Comparison of ENCODE assay signal across 24 cellular contexts in the genomic region with DNA sequence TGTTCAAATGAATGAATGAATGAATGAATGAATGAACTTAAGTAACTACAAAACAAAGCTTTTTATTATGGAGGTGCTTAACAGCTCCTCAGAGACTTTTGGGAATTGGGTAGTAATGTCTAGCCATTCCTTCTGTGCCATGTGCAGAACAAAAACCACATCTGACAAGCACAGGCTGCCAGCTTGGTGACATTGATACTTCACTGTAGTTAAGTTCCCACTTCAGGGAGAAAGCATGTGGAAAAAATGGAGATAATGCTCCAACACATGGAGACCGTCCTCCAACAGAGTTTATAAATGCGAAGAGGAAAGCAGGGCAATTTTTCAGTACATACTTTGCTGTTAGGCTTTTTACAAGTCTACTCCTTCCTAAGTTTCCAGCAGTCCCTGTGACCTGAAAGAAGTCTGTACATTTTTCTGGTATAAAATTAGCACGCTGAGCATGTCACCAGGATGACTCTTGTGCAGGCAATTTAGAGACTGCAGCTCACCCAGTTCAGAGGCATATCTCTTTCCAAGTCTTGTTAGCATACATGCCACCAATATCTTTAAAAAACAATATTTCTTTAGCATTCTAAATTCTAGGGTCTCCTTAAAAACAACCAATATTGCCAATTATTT.
"Had no signal": no experiment of that assay in that cellular context is flagged by ENCODE, and none has a peak within 500 bp of the region (broad histone marks: within the 10 kb centered on the region; RNA-seq: fewer than 3 reads in every experiment).

No MANE protein-coding gene starts in this region.

- H3K4me1 ChIP-seq: colonic mucosa, esophagus muscularis mucosa, pancreas, right lobe of liver, testis, upper lobe of right lung had no signal

- ATAC-seq: activated CD4-positive, alpha-beta T cell treated with anti-CD3 and anti-CD28 coated beads for 36 hours; activated T-cell treated with anti-CD3 and anti-CD28 coated beads, Interleukin-2, amount 50 U/mL, for 4 hours; effector memory CD8-positive, alpha-beta T cell; left colon; natural killer cell treated with Interleukin-12 subunit alpha and Interleukin-12 subunit beta and Interleukin-15 and Interleukin-18, amount 100 ng/mL, for 72 hours; pancreas; right lobe of liver; stimulated activated naive B cell treated with anti-CD40 and anti-IgM and Interleukin-4, amounts not matched to agents 10 μg/mL and 1 μg/mL and 100 μg/mL, for 72 hours; upper lobe of right lung; WTC11 had no signal

- H3K4me1 Mint-ChIP-seq: activated CD4-positive, alpha-beta T cell treated with anti-CD3 and anti-CD28 coated beads for 36 hours; activated naive CD8-positive, alpha-beta T cell treated with anti-CD3 and anti-CD28 coated beads for 36 hours; stimulated activated naive B cell treated with anti-CD40 and anti-IgM and Interleukin-4, amounts not matched to agents 10 μg/mL and 1 μg/mL and 100 μg/mL, for 72 hours; WTC11 had no signal

- H3K27ac ChIP-seq: colonic mucosa, dorsolateral prefrontal cortex, esophagus muscularis mucosa, pancreas, right lobe of liver, testis, upper lobe of right lung had no signal

- H3K4me3 Mint-ChIP-seq: activated CD4-positive, alpha-beta T cell treated with anti-CD3 and anti-CD28 coated beads for 36 hours; activated naive CD8-positive, alpha-beta T cell treated with anti-CD3 and anti-CD28 coated beads for 36 hours; activated T-cell treated with anti-CD3 and anti-CD28 coated beads, Interleukin-2, amount 50 U/mL, for 4 hours; effector memory CD8-positive, alpha-beta T cell; mesothelial cell of epicardium; natural killer cell treated with Interleukin-12 subunit alpha and Interleukin-12 subunit beta and Interleukin-15 and Interleukin-18, amount 100 ng/mL, for 72 hours; stimulated activated naive B cell treated with anti-CD40 and anti-IgM and Interleukin-4, amounts not matched to agents 10 μg/mL and 1 μg/mL and 100 μg/mL, for 72 hours; WTC11 had no signal

- DNase-seq: activated CD4-positive, alpha-beta T cell treated with anti-CD3 and anti-CD28 coated beads for 36 hours; activated CD4-positive, alpha-beta T cell treated with anti-CD3 and anti-CD28 coated beads, Interleukin-2, amount 50 U/mL, for 4 hours; activated CD8-positive, alpha-beta memory T cell treated with anti-CD3 and anti-CD28 coated beads, Interleukin-2, amount 50 U/mL, for 48 hours; activated naive CD4-positive, alpha-beta T cell; activated naive CD8-positive, alpha-beta T cell treated with anti-CD3 and anti-CD28 coated beads for 36 hours; activated T-cell treated with anti-CD3 and anti-CD28 coated beads, Interleukin-2, amount 50 U/mL, for 4 hours; colonic mucosa; dorsolateral prefrontal cortex; effector memory CD8-positive, alpha-beta T cell; islet precursor cell; left colon; pancreas; right lobe of liver; stimulated activated CD4-positive, alpha-beta T cell treated with anti-CD3 and anti-CD28 coated beads, Interleukin-2, amount 100 ng/mL, for 48 hours; stimulated activated CD8-positive, alpha-beta memory T cell treated with anti-CD3 and anti-CD28 coated beads, Interleukin-4, amount 100 ng/mL, for 48 hours; stimulated activated naive B cell treated with anti-CD40 and anti-IgM and Interleukin-4, amounts not matched to agents 10 μg/mL and 1 μg/mL and 100 μg/mL, for 72 hours; T-helper 1 cell; testis; upper lobe of right lung had no signal

- H3K9me3 Mint-ChIP-seq: mesothelial cell of epicardium, WTC11 had no signal

- H3K27ac Mint-ChIP-seq: activated CD4-positive, alpha-beta T cell treated with anti-CD3 and anti-CD28 coated beads for 36 hours; activated naive CD8-positive, alpha-beta T cell treated with anti-CD3 and anti-CD28 coated beads for 36 hours; activated T-helper 2 cell treated with anti-CD3 and anti-CD28 coated beads, Interferon-gamma antibody, Interleukin-2, Interleukin-4, amounts not matched to agents 10 μg/mL and 5 μg/mL and 100 μg/mL, durations not matched to agents 14 hours and 24 hours and 36 hours; effector memory CD8-positive, alpha-beta T cell; mesothelial cell of epicardium; natural killer cell treated with Interleukin-12 subunit alpha and Interleukin-12 subunit beta and Interleukin-15 and Interleukin-18, amount 100 ng/mL, for 72 hours; stimulated activated naive B cell treated with anti-CD40 and anti-IgM and Interleukin-4, amounts not matched to agents 10 μg/mL and 1 μg/mL and 100 μg/mL, for 72 hours; WTC11 had no signal

- H3K9me3 ChIP-seq: colonic mucosa, esophagus muscularis mucosa, pancreas, right lobe of liver, testis, upper lobe of right lung had no signal

- H3K4me3 ChIP-seq: colonic mucosa, dorsolateral prefrontal cortex, esophagus muscularis mucosa, pancreas, right lobe of liver, testis, upper lobe of right lung had no signal

- H3K36me3 ChIP-seq: colonic mucosa, esophagus muscularis mucosa, pancreas, right lobe of liver, upper lobe of right lung had no signal

- H3K27me3 Mint-ChIP-seq: activated CD4-positive, alpha-beta T cell treated with anti-CD3 and anti-CD28 coated beads for 36 hours; activated naive CD8-positive, alpha-beta T cell treated with anti-CD3 and anti-CD28 coated beads for 36 hours; effector memory CD8-positive, alpha-beta T cell; natural killer cell treated with Interleukin-12 subunit alpha and Interleukin-12 subunit beta and Interleukin-15 and Interleukin-18, amount 100 ng/mL, for 72 hours; stimulated activated naive B cell treated with anti-CD40 and anti-IgM and Interleukin-4, amounts not matched to agents 10 μg/mL and 1 μg/mL and 100 μg/mL, for 72 hours had no signal

- H3K27me3 ChIP-seq: colonic mucosa, dorsolateral prefrontal cortex, esophagus muscularis mucosa, pancreas, right lobe of liver, testis, upper lobe of right lung had no signal

- H3K36me3 Mint-ChIP-seq: activated naive CD8-positive, alpha-beta T cell treated with anti-CD3 and anti-CD28 coated beads for 36 hours; mesothelial cell of epicardium; natural killer cell treated with Interleukin-12 subunit alpha and Interleukin-12 subunit beta and Interleukin-15 and Interleukin-18, amount 100 ng/mL, for 72 hours; stimulated activated naive B cell treated with anti-CD40 and anti-IgM and Interleukin-4, amounts not matched to agents 10 μg/mL and 1 μg/mL and 100 μg/mL, for 72 hours; WTC11 had no signal
